11 cellular contexts compared by ENCODE assay signal in the genomic region with DNA sequence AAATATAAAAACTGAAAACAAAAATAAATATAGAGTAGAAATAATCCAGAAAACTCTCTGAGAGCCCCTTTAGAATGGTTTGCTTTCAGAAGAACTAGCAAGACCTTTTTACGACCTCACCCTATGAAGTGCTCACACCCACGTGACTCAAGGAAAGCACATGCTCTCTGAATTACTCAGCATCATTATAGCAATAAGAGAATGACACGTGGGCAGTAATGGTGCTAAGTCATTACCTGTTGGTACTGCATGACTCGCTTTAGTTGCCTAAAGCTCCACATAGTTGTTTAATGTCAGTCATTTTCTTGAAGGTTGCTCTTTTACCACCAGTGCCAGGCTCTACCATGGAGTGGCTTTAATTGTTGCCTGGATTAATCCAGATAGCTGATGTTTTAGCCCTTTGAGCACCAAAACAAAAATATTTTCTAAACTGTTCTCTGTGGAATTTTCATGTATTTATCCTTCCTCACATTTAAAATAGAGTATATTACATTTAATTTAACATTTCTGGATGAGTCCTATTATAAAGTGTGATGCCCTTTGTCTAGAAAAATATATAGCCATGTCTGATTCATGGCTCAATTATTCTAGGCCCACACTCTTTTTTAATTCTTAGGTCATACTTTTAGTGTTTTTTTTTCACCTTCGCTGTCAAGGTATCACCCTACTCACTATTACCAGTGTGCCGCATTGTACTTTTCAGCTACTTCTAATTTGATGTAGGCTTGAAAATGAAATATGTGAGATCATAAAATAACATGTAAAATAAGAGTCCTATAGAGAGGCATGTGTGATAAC. TPM values are rescaled to one million over a fixed set of nuclear protein-coding genes. Genes with fewer than 3 reads are reported as not detected.
A peak's percentile ranks its signal among the peaks of the same experiment; 100 is the strongest.
DNase-seq lines count a peak whose midpoint lies in the region; ATAC-seq and TF ChIP-seq lines count a peak whose summit lies in the region.
"Had no signal": no experiment of that assay in that cellular context is flagged by ENCODE, and none has a peak within 500 bp of the region (broad histone marks: within the 10 kb centered on the region; RNA-seq: fewer than 3 reads in every experiment).

No MANE protein-coding gene starts in this region.

- H2AFZ ChIP-seq in PC-3 (ENCODE audit: low read length) = peak overlapping the region; percentile 46; the same call in 1 of the 2 replicates

- no peaks in the 10 kb centered on the region for H4K20me1 ChIP-seq in PC-3 (ENCODE audit: low read length)

- H3K4me2 ChIP-seq in PC-3 (ENCODE audit: low read length) = no peak overlapping the region

- TSS peak; percentile 61 for BruUV-seq in PC-3 (replicated peaks; lab: Mats Ljungman, UMichigan)

- intact Hi-C loops in PC-3 (cut with micrococcal nuclease) = loop anchor here (10.0 kb wide), 1 partner anchor 56 kb away; a partner anchor contains a TSS

- H3F3A ChIP-seq in PC-3 (ENCODE audit: low read length, unreplicated experiment) = no peaks in the 10 kb centered on the region

- no peak overlapping the region for H3K4me3 ChIP-seq in PC-3 (ENCODE audit: low read length)
- H3K4me3 ChIP-seq: uterus had no signal

- peak; percentile 8 to 18 for DNase-seq in stimulated activated CD4-positive, alpha-beta T cell treated with anti-CD3 and anti-CD28 coated beads, Interleukin-15, amount 100 ng/mL, for 48 hours (ENCODE audit: low read depth in 2 of 2)
- no peak for DNase-seq in stimulated activated CD4-positive, alpha-beta T cell treated with anti-CD3 and anti-CD28 coated beads, Interleukin-12 subunit alpha, Interleukin-12 subunit beta, amount 100 ng/mL, for 4 hours
- peak; percentile 69 for DNase-seq in PC-3
- peak; percentile 89 to 95 for DNase-seq in foreskin keratinocyte
- DNase-seq in T-helper 9 cell = no peak
- DNase-seq in NCI-H187 (lab: John Stamatoyannopoulos, UW) = no peak
- DNase-seq: hippocampal formation, uterus had no signal

- no peaks in the 10 kb centered on the region for H3K79me2 ChIP-seq in PC-3 (ENCODE audit: low read length)

- peak; percentile 84 for ATAC-seq in PC-3
- peak; percentile 94 for ATAC-seq in foreskin keratinocyte
- ATAC-seq in HG02938 (IDR thresholded peaks at IDR 0.05; ENCODE audit: unreplicated experiment) = no peak
- ATAC-seq in HG03521 (IDR thresholded peaks at IDR 0.05; ENCODE audit: unreplicated experiment) = no peak
- ATAC-seq: sciatic nerve had no signal

- H3K27me3 ChIP-seq in PC-3 (ENCODE audit: low read length) (no peaks in the 10 kb centered on the region), foreskin keratinocyte (no peaks in the 10 kb centered on the region)
- H3K27me3 ChIP-seq: uterus had no signal

- POLR2A ChIA-PET in PC-3 (lab: Charles Lee; ENCODE audit: unreplicated experiment) = no interaction called here

- H3K4me1 ChIP-seq in PC-3 (ENCODE audit: insufficient read depth, low read length) (peaks cover 13% of the 10 kb centered on the region), foreskin keratinocyte (peaks cover 38% of the 10 kb centered on the region)
- H3K4me1 ChIP-seq: uterus had no signal

- no peaks in the 10 kb centered on the region for H3K36me3 ChIP-seq in PC-3 (ENCODE audit: low read depth, low read length)
- H3K36me3 ChIP-seq: uterus had no signal

- no peaks in the 10 kb centered on the region for H3K9me2 ChIP-seq in PC-3 (replicated peaks; ENCODE audit: low read length)

- no peak overlapping the region for H3K9ac ChIP-seq in PC-3 (ENCODE audit: low read length)

- no peak for TF ChIP-seq CTCF in PC-3 (conservative IDR thresholded peaks at IDR 0.05; ENCODE audit: low read depth, low read length)
- no peak for TF ChIP-seq CTCF in foreskin keratinocyte (conservative IDR thresholded peaks at IDR 0.05)

- CTCF ChIA-PET in PC-3 (lab: Charles Lee) = interaction anchor here (1.1 kb wide), 1 partner anchor 101 kb away, joined by 3 read pairs; a partner anchor contains a TSS

- H3K9me3 ChIP-seq in PC-3 (ENCODE audit: low read length) = no peaks in the 10 kb centered on the region
- H3K9me3 ChIP-seq: uterus had no signal

- H3K27ac ChIP-seq in PC-3 (ENCODE audit: low read length) = peak overlapping the region; percentile 18
- peak overlapping the region; percentile 48 for H3K27ac ChIP-seq in foreskin keratinocyte

RNA-seq across cellular contexts. Expression of a gene that starts 56.8 kb away (rescaled TPM):
- 1.0 and 1.3 TPM in 2 replicates for total RNA-seq in PC-3 (2014; rRNA removed)
- 9.8 TPM in 2 replicates for total RNA-seq in foreskin keratinocyte
- polyA plus RNA-seq in foreskin keratinocyte = 5.1 and 5.7 TPM in 2 replicates

Comparison
In these comparisons a context has a peak if more than half of its experiments do, and no peak if none do; other contexts are left out.
1. DNase-seq: peak in stimulated activated CD4-positive, alpha-beta T cell treated with anti-CD3 and anti-CD28 coated beads, Interleukin-15, amount 100 ng/mL, for 48 hours (2 of 2), PC-3 (single experiment) and foreskin keratinocyte (2 of 2); none in stimulated activated CD4-positive, alpha-beta T cell treated with anti-CD3 and anti-CD28 coated beads, Interleukin-12 subunit alpha, Interleukin-12 subunit beta, amount 100 ng/mL, for 4 hours (single experiment), T-helper 9 cell (single experiment) and NCI-H187 (0 of 2).
2. ATAC-seq: peak in PC-3 (single experiment) and foreskin keratinocyte (single experiment); none in HG02938 (single experiment) and HG03521 (single experiment).